ENCODE assay signal across 8 cellular contexts in the genomic region with DNA sequence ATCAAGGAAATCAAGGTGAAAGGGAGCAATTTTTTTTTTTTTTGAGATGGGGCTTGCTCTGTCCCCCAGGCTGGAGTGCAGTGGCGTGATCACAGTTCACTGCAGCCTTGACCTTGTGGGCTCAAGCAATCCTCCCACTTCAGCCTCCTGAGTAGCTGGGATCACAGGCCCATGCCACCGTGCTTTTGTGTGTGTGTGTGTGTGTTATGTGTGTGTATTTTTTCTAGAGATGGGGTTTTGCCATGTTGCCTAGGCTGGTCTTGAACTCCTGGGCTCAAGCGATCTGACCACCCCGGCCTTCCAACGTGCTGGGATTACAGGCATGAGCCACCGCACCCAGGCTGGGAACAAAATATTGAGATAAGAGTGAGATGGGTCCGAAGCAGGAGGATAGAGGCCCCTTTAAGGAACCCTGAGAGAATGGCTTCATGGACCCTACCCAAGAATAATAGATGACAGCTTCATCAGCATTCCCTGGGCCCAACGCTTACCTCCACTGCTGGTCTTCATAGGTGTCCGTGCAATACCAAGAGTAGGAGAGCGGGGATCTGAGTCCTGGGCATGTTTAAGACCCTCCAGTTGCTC. TPM values are rescaled to one million over a fixed set of nuclear protein-coding genes. Genes with fewer than 3 reads are reported as not detected.
A peak's percentile ranks its signal among the peaks of the same experiment; 100 is the strongest.
DNase-seq lines count a peak whose midpoint lies in the region; ATAC-seq, FAIRE-seq and TF ChIP-seq lines count a peak whose summit lies in the region.
"Had no signal": no experiment of that assay in that cellular context is flagged by ENCODE, and none has a peak within 500 bp of the region (broad histone marks: within the 10 kb centered on the region; RNA-seq: fewer than 3 reads in every experiment).

No MANE protein-coding gene starts in this region.

- H3K36me3 ChIP-seq in NT2/D1 (ENCODE audit: insufficient read depth, insufficient read length, low read length) (peaks cover 72% of the 10 kb centered on the region), hepatocyte (replicated peaks; ENCODE audit: insufficient read depth, low read depth) (no peaks in the 10 kb centered on the region)

- peaks cover 19% of the 10 kb centered on the region for H3K79me2 ChIP-seq in hepatocyte

- ATAC-seq in GM21515 (IDR thresholded peaks at IDR 0.05; ENCODE audit: unreplicated experiment), result no peak

- TF ChIP-seq CTCF in C4-2B (conservative IDR thresholded peaks at IDR 0.05) (no peak), hepatocyte (IDR thresholded peaks at IDR 0.05; ENCODE audit: poor library complexity) (no peak)

- no peaks in the 10 kb centered on the region for H3K27me3 ChIP-seq in NT2/D1 (ENCODE audit: insufficient read depth, insufficient read length)
- no peaks in the 10 kb centered on the region for H3K27me3 ChIP-seq in hepatocyte

- peaks cover 9% of the 10 kb centered on the region for H3K4me1 ChIP-seq in NT2/D1 (ENCODE audit: insufficient read depth, insufficient read length)
- H3K4me1 ChIP-seq in hepatocyte (ENCODE audit: insufficient read depth), result peaks cover 13% of the 10 kb centered on the region

- no peak overlapping the region for H2AFZ ChIP-seq in hepatocyte

- H3K4me2 ChIP-seq in hepatocyte, result peak overlapping the region; percentile 76

- no peaks in the 10 kb centered on the region for H3K9me2 ChIP-seq in hepatocyte (replicated peaks; ENCODE audit: insufficient read depth)

- H3K9me3 ChIP-seq in NT2/D1 (ENCODE audit: insufficient read depth, low read length) (no peaks in the 10 kb centered on the region), hepatocyte (ENCODE audit: low read depth) (no peaks in the 10 kb centered on the region)

- no peaks in the 10 kb centered on the region for H4K20me1 ChIP-seq in hepatocyte (ENCODE audit: insufficient read depth, poor library complexity, severe bottlenecking)

- H3K4me3 ChIP-seq in NT2/D1 (ENCODE audit: insufficient read length, low read depth) (peak overlapping the region; percentile 90), hepatocyte (no peak overlapping the region)

- H3K27ac ChIP-seq in C4-2B (peak overlapping the region; percentile 92), hepatocyte (peak overlapping the region; percentile 69)

- peak overlapping the region; percentile 90 for H3K9ac ChIP-seq in NT2/D1 (ENCODE audit: insufficient read length, low read depth)

- DNase-seq in NT2/D1 (ENCODE audit: low read depth, low spot score) (no peak), hepatocyte (ENCODE audit: low spot score) (no peak), frontal cortex (ENCODE audit: low spot score in 2 of 2) (no peak)
- no peak for DNase-seq in activated CD4-positive, CD25-positive, alpha-beta regulatory T cell treated with anti-CD3 and anti-CD28 coated beads, Interleukin-2, amount 50 U/mL, for 72 hours
- DNase-seq: activated CD8-positive, alpha-beta memory T cell treated with anti-CD3 and anti-CD28 coated beads, Interleukin-2, amount 50 U/mL, for 4 hours had no signal

- 90% methylated on average over 10 of the region's 10 CpGs for WGBS in hepatocyte (ENCODE audit: low lambda C conversion rate, missing lambda C conversion rate)

- FAIRE-seq in frontal cortex (lab: Jason Lieb, UNC), result no peak
- FAIRE-seq: islet of Langerhans had no signal

RNA-seq across cellular contexts. Expression of a gene that starts 1.0 kb away (rescaled TPM):
- total RNA-seq in hepatocyte (7.5 and 8.5 TPM in 2 replicates), frontal cortex (2.9 TPM)
- 18.2 and 20.6 TPM in 2 replicates for polyA plus RNA-seq in hepatocyte

RNA-seq across cellular contexts. Expression of a gene that starts 1.9 kb away (rescaled TPM):
- total RNA-seq in hepatocyte (60.5 and 61.6 TPM in 2 replicates), frontal cortex (77.5 TPM)
- 73.7 and 78.9 TPM in 2 replicates for polyA plus RNA-seq in hepatocyte

RNA-seq across cellular contexts. Expression of a gene that starts 9.3 kb away (rescaled TPM):
- total RNA-seq in hepatocyte, result 1.6 and 2.6 TPM in 2 replicates
- 10.2 and 19.1 TPM in 2 replicates for polyA plus RNA-seq in hepatocyte
- 1.2 TPM for total RNA-seq in frontal cortex

RNA-seq across cellular contexts. Expression of a gene that starts 17.3 kb away (rescaled TPM):
- total RNA-seq in hepatocyte, result 571 and 614 TPM in 2 replicates
- 891 and 918 TPM in 2 replicates for polyA plus RNA-seq in hepatocyte
- total RNA-seq in frontal cortex, result 293 TPM

RNA-seq across cellular contexts. Expression of a gene that starts 21.9 kb away (rescaled TPM):
- 19.6 and 38.1 TPM in 2 replicates for total RNA-seq in hepatocyte
- 38.6 and 47.3 TPM in 2 replicates for polyA plus RNA-seq in hepatocyte
- total RNA-seq in frontal cortex, result 11.0 TPM
